8 cellular contexts compared by ENCODE assay signal in the genomic region with DNA sequence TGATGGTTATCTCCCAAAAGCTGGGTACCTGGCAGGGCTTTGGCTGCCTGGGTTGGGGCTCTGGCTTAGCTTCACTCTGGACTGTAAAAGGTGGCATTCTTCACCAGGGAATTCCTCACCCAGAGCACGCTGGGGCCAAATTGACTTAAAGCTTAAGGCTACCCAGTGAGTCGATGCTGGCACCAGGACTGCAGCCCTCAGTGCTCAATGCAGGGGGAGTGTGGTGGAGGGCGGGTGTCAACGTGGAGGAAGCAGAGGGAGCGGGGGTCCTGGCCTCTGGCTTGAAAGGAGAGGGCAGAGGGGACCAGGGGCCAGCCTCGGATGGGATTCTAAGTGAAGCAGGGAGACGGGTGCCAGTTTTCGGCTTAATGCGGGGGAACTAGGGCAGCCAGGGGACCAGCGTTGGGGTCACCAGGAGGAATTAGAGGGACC. TPM values are rescaled to one million over a fixed set of nuclear protein-coding genes. Genes with fewer than 3 reads are reported as not detected.
DNase-seq lines count a peak whose midpoint lies in the region; ATAC-seq and TF ChIP-seq lines count a peak whose summit lies in the region.

No MANE protein-coding gene starts in this region.

- H3K27ac Mint-ChIP-seq in activated CD4-positive, alpha-beta T cell treated with anti-CD3 and anti-CD28 coated beads, Interleukin-2, amount 10 ng/mL, durations not matched to agents 7 days and 5 days: peak overlapping the region; percentile 84
- peak overlapping the region; percentile 61 for H3K27ac Mint-ChIP-seq in stimulated activated effector memory CD8-positive, alpha-beta T cell treated with anti-CD3 and anti-CD28 coated beads, Interleukin-12 subunit alpha, Interleukin-12 subunit beta, amount 100 ng/mL, for 72 hours

- ATAC-seq in left ventricle myocardium superior: peak; percentile 17
- peak; percentile 17 for ATAC-seq in stimulated activated effector memory CD8-positive, alpha-beta T cell treated with anti-CD3 and anti-CD28 coated beads, Interleukin-12 subunit alpha, Interleukin-12 subunit beta, amount 100 ng/mL, for 72 hours
- ATAC-seq in HG02759 (IDR thresholded peaks at IDR 0.05; ENCODE audit: unreplicated experiment): no peak

- peak overlapping the region; percentile 70 for H3K4me3 Mint-ChIP-seq in activated CD4-positive, alpha-beta T cell treated with anti-CD3 and anti-CD28 coated beads, Interleukin-2, amount 10 ng/mL, durations not matched to agents 7 days and 5 days
- H3K4me3 Mint-ChIP-seq in stimulated activated effector memory CD8-positive, alpha-beta T cell treated with anti-CD3 and anti-CD28 coated beads, Interleukin-12 subunit alpha, Interleukin-12 subunit beta, amount 100 ng/mL, for 72 hours: peak overlapping the region; percentile 70

- no peak for TF ChIP-seq CTCF in WI38 (IDR thresholded peaks at IDR 0.05; ENCODE audit: low read depth, low read length)

- peaks cover 11% of the 10 kb centered on the region for H3K36me3 Mint-ChIP-seq in activated CD4-positive, alpha-beta T cell treated with anti-CD3 and anti-CD28 coated beads, Interleukin-2, amount 10 ng/mL, durations not matched to agents 7 days and 5 days (ENCODE audit: low read depth)
- H3K36me3 Mint-ChIP-seq in stimulated activated effector memory CD8-positive, alpha-beta T cell treated with anti-CD3 and anti-CD28 coated beads, Interleukin-12 subunit alpha, Interleukin-12 subunit beta, amount 100 ng/mL, for 72 hours: peaks cover 68% of the 10 kb centered on the region

- intact Hi-C loops in left ventricle myocardium superior (cut with micrococcal nuclease): no loop called here

- no peaks in the 10 kb centered on the region for H3K27me3 Mint-ChIP-seq in activated CD4-positive, alpha-beta T cell treated with anti-CD3 and anti-CD28 coated beads, Interleukin-2, amount 10 ng/mL, durations not matched to agents 7 days and 5 days

- CTCF ChIA-PET in activated CD4-positive, alpha-beta T cell treated with anti-CD3 and anti-CD28 coated beads, Interleukin-2, amount 10 ng/mL, durations not matched to agents 7 days and 5 days (lab: Charles Lee): no interaction called here

- POLR2A ChIA-PET in activated CD4-positive, alpha-beta T cell treated with anti-CD3 and anti-CD28 coated beads, Interleukin-2, amount 10 ng/mL, durations not matched to agents 7 days and 5 days (lab: Charles Lee): no interaction called here

- H3K4me1 Mint-ChIP-seq in activated CD4-positive, alpha-beta T cell treated with anti-CD3 and anti-CD28 coated beads, Interleukin-2, amount 10 ng/mL, durations not matched to agents 7 days and 5 days: peaks cover 24% of the 10 kb centered on the region
- peaks cover 43% of the 10 kb centered on the region for H3K4me1 Mint-ChIP-seq in stimulated activated effector memory CD8-positive, alpha-beta T cell treated with anti-CD3 and anti-CD28 coated beads, Interleukin-12 subunit alpha, Interleukin-12 subunit beta, amount 100 ng/mL, for 72 hours

- no peak for DNase-seq in activated CD4-positive, alpha-beta T cell treated with anti-CD3 and anti-CD28 coated beads, Interleukin-2, amount 10 ng/mL, durations not matched to agents 7 days and 5 days
- DNase-seq in activated CD4-positive, alpha-beta T cell treated with anti-CD3 and anti-CD28 coated beads, Interleukin-2, amount 50 U/mL, for 1 hour: no peak
- DNase-seq in left ventricle myocardium superior: no peak
- DNase-seq in stimulated activated effector memory CD8-positive, alpha-beta T cell treated with anti-CD3 and anti-CD28 coated beads, Interleukin-12 subunit alpha, Interleukin-12 subunit beta, amount 100 ng/mL, for 72 hours (ENCODE audit: low spot score in 2 of 2): peak in 1 of 2 donors; percentile 52
- no peak for DNase-seq in stimulated activated naive CD4-positive, alpha-beta T cell treated with Interleukin-2 at 50 U/mL for 16 hours (lab: John Stamatoyannopoulos, UW)
- DNase-seq in dedifferentiated amniotic fluid mesenchymal stem cell (ENCODE audit: extremely low spot score): no peak

- peak overlapping the region; percentile 27 for H3K4me3 ChIP-seq in WI38 (ENCODE audit: low read depth, low read length)

- no peaks in the 10 kb centered on the region for H3K9me3 Mint-ChIP-seq in activated CD4-positive, alpha-beta T cell treated with anti-CD3 and anti-CD28 coated beads, Interleukin-2, amount 10 ng/mL, durations not matched to agents 7 days and 5 days
- no peaks in the 10 kb centered on the region for H3K9me3 Mint-ChIP-seq in stimulated activated effector memory CD8-positive, alpha-beta T cell treated with anti-CD3 and anti-CD28 coated beads, Interleukin-12 subunit alpha, Interleukin-12 subunit beta, amount 100 ng/mL, for 72 hours

RNA-seq across cellular contexts. Expression of a gene that starts 0.4 kb away (rescaled TPM):
- 10 to 100 TPM; 54.3 to 66.9 TPM for total RNA-seq in activated CD4-positive, alpha-beta T cell treated with anti-CD3 and anti-CD28 coated beads, Interleukin-2, amount 10 ng/mL, durations not matched to agents 7 days and 5 days
- total RNA-seq in left ventricle myocardium superior: 48.4 TPM

RNA-seq across cellular contexts. Expression of a gene that starts 6.5 kb away (rescaled TPM):
- 100 to 1,000 TPM; 118 to 123 TPM for total RNA-seq in activated CD4-positive, alpha-beta T cell treated with anti-CD3 and anti-CD28 coated beads, Interleukin-2, amount 10 ng/mL, durations not matched to agents 7 days and 5 days
- total RNA-seq in left ventricle myocardium superior: 86.2 TPM

RNA-seq across cellular contexts. Expression of a gene that starts 14.6 kb away (rescaled TPM):
- 10 to 100 TPM; 26.2 to 28.3 TPM for total RNA-seq in activated CD4-positive, alpha-beta T cell treated with anti-CD3 and anti-CD28 coated beads, Interleukin-2, amount 10 ng/mL, durations not matched to agents 7 days and 5 days
- total RNA-seq in left ventricle myocardium superior: 22.0 TPM

RNA-seq across cellular contexts. Expression of a gene that starts 15.0 kb away (rescaled TPM):
- total RNA-seq in activated CD4-positive, alpha-beta T cell treated with anti-CD3 and anti-CD28 coated beads, Interleukin-2, amount 10 ng/mL, durations not matched to agents 7 days and 5 days: 10 to 100 TPM; 46.1 to 46.9 TPM
- 81.0 TPM for total RNA-seq in left ventricle myocardium superior

RNA-seq across cellular contexts. Expression of a gene that starts 32.2 kb away (rescaled TPM):
- total RNA-seq in activated CD4-positive, alpha-beta T cell treated with anti-CD3 and anti-CD28 coated beads, Interleukin-2, amount 10 ng/mL, durations not matched to agents 7 days and 5 days: 100 to 1,000 TPM in 1 of 2 experiments, 10 to 100 TPM in 1; 86.6 to 104 TPM
- total RNA-seq in left ventricle myocardium superior: 38.0 TPM
